Comparison of ENCODE assay signal across 15 cellular contexts in genomic region chr7:37201876-37202198, GRCh38.
DNase-seq lines count a peak whose midpoint lies in the region; ATAC-seq and TF ChIP-seq lines count a peak whose summit lies in the region.
"Had no signal": no experiment of that assay in that cellular context is flagged by ENCODE, and none has a peak within 500 bp of the region (broad histone marks: within the 10 kb centered on the region; RNA-seq: fewer than 3 reads in every experiment).

No MANE protein-coding gene starts in this region.

- H3K36me3 Mint-ChIP-seq in CD4-positive, alpha-beta memory T cell: peaks cover 49 to 63% of the 10 kb centered on the region in 2 donors

- H3K4me3 Mint-ChIP-seq in CD4-positive, alpha-beta memory T cell: no peak overlapping the region
- H3K4me3 Mint-ChIP-seq: CD4-positive, CD25-positive, alpha-beta regulatory T cell; immature natural killer cell; naive thymus-derived CD8-positive, alpha-beta T cell; stimulated activated memory B cell treated with anti-CD40 and anti-IgM and Interleukin-4, amounts not matched to agents 10 μg/mL and 1 μg/mL and 100 μg/mL, for 72 hours; T-helper 17 cell had no signal

- in situ Hi-C loops in Panc1 (cut with HindIII; ENCODE audit: low pct_unique_long_range_greater_than_20kb, low sequenced_read_pairs): no loop called here

- H3K4me1 Mint-ChIP-seq in CD4-positive, alpha-beta memory T cell: peaks cover 4 to 12% (median 7%) of the 10 kb centered on the region in 4 donors

- H3K36me3 ChIP-seq in Panc1 (ENCODE audit: control insufficient read depth, insufficient read depth, low read length) (no peaks in the 10 kb centered on the region), muscle layer of duodenum (ENCODE audit: control insufficient read depth in 1 of 2, insufficient read depth in 2 of 2, low read length in 2 of 2) (no peaks in the 10 kb centered on the region)
- peaks cover 18% of the 10 kb centered on the region for H3K36me3 ChIP-seq in CD4-positive, alpha-beta memory T cell (ENCODE audit: insufficient read depth, low read length)

- no peaks in the 10 kb centered on the region for H3K27me3 ChIP-seq in Panc1 (ENCODE audit: control insufficient read depth, insufficient read depth, low read length)
- H3K27me3 ChIP-seq in muscle layer of duodenum (ENCODE audit: low read depth, low read length): no peaks in the 10 kb centered on the region
- no peaks in the 10 kb centered on the region for H3K27me3 ChIP-seq in CD4-positive, alpha-beta memory T cell (ENCODE audit: insufficient read depth, low read length)
- H3K27me3 ChIP-seq: upper lobe of right lung had no signal

- H3K27ac Mint-ChIP-seq in CD4-positive, alpha-beta memory T cell: peak overlapping the region in 1 of 7 donors; percentile 22
- H3K27ac Mint-ChIP-seq: activated T-helper 2 cell treated with anti-CD3 and anti-CD28 coated beads, Interferon-gamma antibody, Interleukin-2, Interleukin-4, amounts not matched to agents 10 μg/mL and 5 μg/mL and 100 μg/mL, durations not matched to agents 14 hours and 24 hours and 36 hours; stimulated activated memory B cell treated with anti-CD40 and anti-IgM and Interleukin-4, amounts not matched to agents 10 μg/mL and 1 μg/mL and 100 μg/mL, for 72 hours; T-helper 17 cell had no signal

- POLR2A ChIA-PET in Panc1 (lab: Charles Lee): no interaction called here
- POLR2A ChIA-PET in CD4-positive, alpha-beta memory T cell (lab: Charles Lee; ENCODE audit: partially characterized antibody): interaction anchor here (1.2 kb wide), 1 partner anchor 247 kb away, joined by 3 read pairs; no protein-coding TSS in a partner anchor

- BruUV-seq in Panc1 (replicated peaks; lab: Mats Ljungman, UMichigan): no TSS peak

- H3K4me3 ChIP-seq in Panc1 (ENCODE audit: low read depth in 2 of 2, low read length in 2 of 2) (no peak overlapping the region), muscle layer of duodenum (ENCODE audit: low read depth in 1 of 2, low read length in 2 of 2) (no peak overlapping the region), foreskin fibroblast (ENCODE audit: low read depth in 1 of 2, low read length in 2 of 2) (no peak overlapping the region)
- no peak overlapping the region for H3K4me3 ChIP-seq in CD4-positive, alpha-beta memory T cell (ENCODE audit: low read length in 2 of 2)
- H3K4me3 ChIP-seq: upper lobe of right lung had no signal

- DNase-seq in Panc1 (ENCODE audit: low read depth, low spot score) (no peak), foreskin fibroblast (no peak), DMS53 (lab: John Stamatoyannopoulos, UW) (no peak)
- no peak for DNase-seq in CD4-positive, alpha-beta memory T cell

- CTCF ChIA-PET in Panc1 (lab: Charles Lee): interaction anchor here (1.0 kb wide), 1 partner anchor 760 kb away, joined by 4 read pairs; no protein-coding TSS in a partner anchor
- CTCF ChIA-PET in CD4-positive, alpha-beta memory T cell (lab: Charles Lee; ENCODE audit: partially characterized antibody): interaction anchor here (1.0 to 8.0 kb wide), 15 partner anchors 10 to 764 kb away, joined by 3 to 86 read pairs (median 8); no protein-coding TSS in a partner anchor

- intact Hi-C loops in Panc1 (cut with micrococcal nuclease; ENCODE audit: unreplicated experiment): loop anchor here (1.0 kb wide), 2 partner anchors 715 to 729 kb away; no protein-coding TSS in a partner anchor
- intact Hi-C loops in CD4-positive, alpha-beta memory T cell (cut with micrococcal nuclease): loop anchor here (1.0 kb wide), 1 partner anchor 761 kb away; no protein-coding TSS in a partner anchor

- H3K27ac ChIP-seq in 22Rv1 (no peak overlapping the region), Panc1 (ENCODE audit: low read length) (no peak overlapping the region), muscle layer of duodenum (ENCODE audit: low read length) (peak overlapping the region; percentile 33)
- no peak overlapping the region for H3K27ac ChIP-seq in CD4-positive, alpha-beta memory T cell (ENCODE audit: low read depth, low read length)

- H3K27me3 Mint-ChIP-seq in CD4-positive, alpha-beta memory T cell: no peaks in the 10 kb centered on the region
- H3K27me3 Mint-ChIP-seq: CD4-positive, CD25-positive, alpha-beta regulatory T cell; naive thymus-derived CD8-positive, alpha-beta T cell; stimulated activated memory B cell treated with anti-CD40 and anti-IgM and Interleukin-4, amounts not matched to agents 10 μg/mL and 1 μg/mL and 100 μg/mL, for 72 hours; T-helper 17 cell had no signal

- TF ChIP-seq CTCF in 22Rv1 (IDR thresholded peaks at IDR 0.05) (peak; percentile 73), Panc1 (IDR thresholded peaks at IDR 0.05) (peak; percentile 72), foreskin fibroblast (IDR thresholded peaks at IDR 0.05; ENCODE audit: low read depth, low read length) (no peak)

- no peaks in the 10 kb centered on the region for H3K9me3 ChIP-seq in Panc1 (ENCODE audit: control insufficient read depth, insufficient read depth, low read depth, low read length)
- H3K9me3 ChIP-seq in muscle layer of duodenum (ENCODE audit: control insufficient read depth in 1 of 2, low read length in 2 of 2): no peaks in the 10 kb centered on the region
- H3K9me3 ChIP-seq in CD4-positive, alpha-beta memory T cell (ENCODE audit: control insufficient read depth in 1 of 2, low read length in 2 of 2): no peaks in the 10 kb centered on the region
- H3K9me3 ChIP-seq: upper lobe of right lung had no signal

- H3K4me1 ChIP-seq in Panc1 (ENCODE audit: control insufficient read depth, insufficient read depth, low read length) (peaks cover 19% of the 10 kb centered on the region), muscle layer of duodenum (ENCODE audit: control insufficient read depth in 1 of 2, insufficient read depth in 2 of 2, low read length in 2 of 2) (peaks cover 8 to 35% of the 10 kb centered on the region in 2 donors)
- H3K4me1 ChIP-seq in CD4-positive, alpha-beta memory T cell (ENCODE audit: insufficient read depth, low read length): no peaks in the 10 kb centered on the region

- ATAC-seq in GM21619 (IDR thresholded peaks at IDR 0.05; ENCODE audit: unreplicated experiment): peak; percentile 15
- no peak for ATAC-seq in Panc1
- ATAC-seq in GM18873 (IDR thresholded peaks at IDR 0.05; ENCODE audit: low FRiP score, unreplicated experiment): no peak

- H3K9me3 Mint-ChIP-seq in CD4-positive, alpha-beta memory T cell: peaks cover 0 to 3% (median 0%) of the 10 kb centered on the region in 8 donors
- H3K9me3 Mint-ChIP-seq: activated T-helper 2 cell treated with anti-CD3 and anti-CD28 coated beads, Interferon-gamma antibody, Interleukin-2, Interleukin-4, amounts not matched to agents 10 μg/mL and 5 μg/mL and 100 μg/mL, durations not matched to agents 14 hours and 24 hours and 36 hours; CD4-positive, CD25-positive, alpha-beta regulatory T cell; immature natural killer cell; naive thymus-derived CD8-positive, alpha-beta T cell; stimulated activated memory B cell treated with anti-CD40 and anti-IgM and Interleukin-4, amounts not matched to agents 10 μg/mL and 1 μg/mL and 100 μg/mL, for 72 hours had no signal
